In the genomic region with DNA sequence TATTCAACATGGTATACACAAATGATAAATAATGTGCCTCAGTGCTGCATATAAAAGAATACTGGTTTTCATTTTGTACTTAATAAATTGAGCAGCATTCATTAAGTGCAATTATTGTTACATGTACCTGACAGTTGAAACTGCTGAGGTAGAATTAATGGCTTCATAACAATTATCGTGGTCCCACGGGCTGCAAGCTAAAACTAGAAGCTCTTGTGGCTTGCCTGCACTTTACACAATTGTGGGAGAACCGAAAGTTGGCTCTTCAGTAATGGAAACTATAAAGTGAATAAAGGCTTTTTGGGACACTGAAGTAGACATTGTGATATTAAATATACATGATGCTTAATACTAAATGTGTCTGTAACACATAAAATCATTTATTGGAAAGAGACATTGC, we compare ENCODE assay signal across 31 cellular contexts. TPM values are rescaled to one million over a fixed set of nuclear protein-coding genes. Genes with fewer than 3 reads are reported as not detected.
A peak's percentile ranks its signal among the peaks of the same experiment; 100 is the strongest.
DNase-seq lines count a peak whose midpoint lies in the region; TF ChIP-seq lines count a peak whose summit lies in the region.
"Had no signal": no experiment of that assay in that cellular context is flagged by ENCODE, and none has a peak within 500 bp of the region (broad histone marks: within the 10 kb centered on the region; RNA-seq: fewer than 3 reads in every experiment).

No MANE protein-coding gene starts in this region.

- TF ChIP-seq CTCF in transverse colon (IDR thresholded peaks at IDR 0.05) (no peak), BE2C (IDR thresholded peaks at IDR 0.05; ENCODE audit: low read depth, low read length) (no peak)

- peak; percentile 73 for DNase-seq in DMS153 treated with DMSO at 0.1 percent for 48 hours (lab: John Stamatoyannopoulos, UW; ENCODE audit: unreplicated experiment)
- DNase-seq in NCI-H1105 treated with DMSO at 0.1 percent for 48 hours (lab: John Stamatoyannopoulos, UW) = peak; percentile 98
- DNase-seq in NCI-H2171 treated with DMSO at 0.1 percent for 48 hours (lab: John Stamatoyannopoulos, UW) = peak; percentile 24
- DNase-seq in transverse colon = no peak
- no peak for DNase-seq in BE2C
- DNase-seq in T1000 (lab: John Stamatoyannopoulos, UW) = no peak
- DNase-seq in SW 1271 (lab: John Stamatoyannopoulos, UW) = no peak
- DNase-seq: activated CD4-positive, alpha-beta T cell treated with anti-CD3 and anti-CD28 coated beads, Interleukin-2, amount 10 ng/mL, durations not matched to agents 7 days and 5 days; central memory CD4-positive, alpha-beta T cell; COR-L47; foreskin keratinocyte; GOT3; left ventricle myocardium superior; NCI-H1694 treated with DMSO at 0.1 percent for 48 hours; stimulated activated CD4-positive, alpha-beta T cell treated with anti-CD3 and anti-CD28 coated beads, Interleukin-15, amount 100 ng/mL, for 24 hours; stimulated activated CD8-positive, alpha-beta memory T cell treated with anti-CD3 and anti-CD28 coated beads, Interleukin-4, amount 100 ng/mL, for 48 hours had no signal

- TF ChIP-seq EP300 in transverse colon (IDR thresholded peaks at IDR 0.05; ENCODE audit: low read depth) = no peak

- H3K4me3 ChIP-seq in endocrine pancreas (ENCODE audit: control insufficient read depth, insufficient read depth, low read length) (peak overlapping the region; percentile 40), transverse colon (no peak overlapping the region), BE2C (ENCODE audit: low read depth, low read length) (no peak overlapping the region)
- H3K4me3 ChIP-seq: ascending aorta, BLaER1, hepatocyte had no signal

- H3K9me3 ChIP-seq in endocrine pancreas (ENCODE audit: control insufficient read depth, low read length) = no peaks in the 10 kb centered on the region
- H3K9me3 ChIP-seq in transverse colon = no peaks in the 10 kb centered on the region
- H3K9me3 ChIP-seq in BE2C = no peaks in the 10 kb centered on the region
- H3K9me3 ChIP-seq: ascending aorta, BLaER1 had no signal

- no peak for TF ChIP-seq POLR2A in transverse colon (IDR thresholded peaks at IDR 0.05)

- H3K4me1 ChIP-seq in endocrine pancreas (ENCODE audit: control insufficient read depth, insufficient read depth, low read length) (no peaks in the 10 kb centered on the region), transverse colon (no peaks in the 10 kb centered on the region), BE2C (no peaks in the 10 kb centered on the region)
- H3K4me1 ChIP-seq: ascending aorta, foreskin keratinocyte, parathyroid adenoma had no signal

- 63 to 84% methylated on average over 2 to 3 of the region's 3 CpGs for WGBS in transverse colon (ENCODE audit: low coverage in 1 of 2), 2 donors

- H3K9ac ChIP-seq in endocrine pancreas (ENCODE audit: control insufficient read depth, insufficient read depth, low read length) = no peak overlapping the region
- H3K9ac ChIP-seq: BLaER1, parathyroid adenoma had no signal

- in situ Hi-C loops in transverse colon (cut with MboI; ENCODE audit: low pct_ligation_motif_present in 1 of 4, low pct_unique_long_range_greater_than_20kb in 1 of 4, low sequenced_read_pairs in 3 of 4) = loop anchor here in 1 of 4 donors (10.0 kb wide), 1 partner anchor 367 kb away; no protein-coding TSS in a partner anchor

- no peaks in the 10 kb centered on the region for H3K36me3 ChIP-seq in endocrine pancreas (ENCODE audit: control insufficient read depth, insufficient read depth, low read length)
- no peaks in the 10 kb centered on the region for H3K36me3 ChIP-seq in transverse colon
- no peaks in the 10 kb centered on the region for H3K36me3 ChIP-seq in BE2C
- H3K36me3 ChIP-seq: ascending aorta, BLaER1 had no signal

- no peak overlapping the region for H3K27ac ChIP-seq in transverse colon
- H3K27ac ChIP-seq: ascending aorta, BLaER1, foreskin keratinocyte, hepatocyte, HL-60, parathyroid adenoma, VCaP had no signal

- H3K27me3 ChIP-seq in endocrine pancreas (ENCODE audit: control insufficient read depth, insufficient read depth, low read length) (no peaks in the 10 kb centered on the region), transverse colon (no peaks in the 10 kb centered on the region), BE2C (no peaks in the 10 kb centered on the region)
- H3K27me3 ChIP-seq: ascending aorta, BLaER1, hepatocyte had no signal

- intact Hi-C loops in transverse colon (cut with DNase I; ENCODE audit: low total_unique reads) = no loop called here

RNA-seq across cellular contexts. Expression of gene INSL5, which starts 23.2 kb away (rescaled TPM):
- 1 to 10 TPM in 2 of 4 donors, not detected in 2; 1.3 to 8.3 TPM for total RNA-seq in transverse colon
- polyA plus RNA-seq in BE2C (2012; ENCODE audit: insufficient read depth, insufficient read length, low read depth) = not detected
- total RNA-seq: A673; activated CD4-positive, alpha-beta T cell treated with anti-CD3 and anti-CD28 coated beads, Interleukin-2, amount 10 ng/mL, durations not matched to agents 7 days and 5 days; activated T-helper 2 cell treated with anti-CD3 and anti-CD28 coated beads, Interferon-gamma antibody, Interleukin-2, Interleukin-4, amounts not matched to agents 10 μg/mL and 5 μg/mL and 100 μg/mL, durations not matched to agents 14 hours and 24 hours and 36 hours; ascending aorta; dermis microvascular lymphatic vessel endothelial cell; foreskin keratinocyte; HepG2; left ventricle myocardium superior; natural killer cell treated with Interleukin-12 subunit alpha and Interleukin-12 subunit beta and Interleukin-15 and Interleukin-18, amount 100 ng/mL, for 72 hours; sciatic nerve; SK-MEL-5; T-helper 2 cell treated with Interferon-gamma antibody and Interleukin-4, amounts not matched to agents 100 ng/mL and 5 ng/mL, for 36 hours had no signal
- polyA plus RNA-seq: foreskin keratinocyte, HepG2 had no signal

RNA-seq across cellular contexts. Expression of gene DYNLT5, which starts 25.6 kb away (rescaled TPM):
- total RNA-seq in transverse colon = under 1 TPM in 2 of 4 donors, not detected in 2; 0.48 to 0.96 TPM
- polyA plus RNA-seq in BE2C (2012; ENCODE audit: insufficient read depth, insufficient read length, low read depth) = not detected
- total RNA-seq: A673; activated CD4-positive, alpha-beta T cell treated with anti-CD3 and anti-CD28 coated beads, Interleukin-2, amount 10 ng/mL, durations not matched to agents 7 days and 5 days; activated T-helper 2 cell treated with anti-CD3 and anti-CD28 coated beads, Interferon-gamma antibody, Interleukin-2, Interleukin-4, amounts not matched to agents 10 μg/mL and 5 μg/mL and 100 μg/mL, durations not matched to agents 14 hours and 24 hours and 36 hours; foreskin keratinocyte; HepG2; natural killer cell treated with Interleukin-12 subunit alpha and Interleukin-12 subunit beta and Interleukin-15 and Interleukin-18, amount 100 ng/mL, for 72 hours; SK-MEL-5; T-helper 2 cell treated with Interferon-gamma antibody and Interleukin-4, amounts not matched to agents 100 ng/mL and 5 ng/mL, for 36 hours had no signal
- polyA plus RNA-seq: foreskin keratinocyte, HepG2 had no signal

Comparison
In these comparisons a context has a peak if more than half of its experiments do, and no peak if none do; other contexts are left out.
1. DNase-seq: peak in DMS153 treated with DMSO at 0.1 percent for 48 hours (single experiment), NCI-H1105 treated with DMSO at 0.1 percent for 48 hours (single experiment) and NCI-H2171 treated with DMSO at 0.1 percent for 48 hours (single experiment); none in transverse colon (single experiment), BE2C (single experiment), T1000 (single experiment) and SW 1271 (0 of 2).